13 cellular contexts compared by ENCODE assay signal in genomic region chr11:116833816-116834534, GRCh38. TPM values are rescaled to one million over a fixed set of nuclear protein-coding genes. Genes with fewer than 3 reads are reported as not detected.
"Had no signal": no experiment of that assay in that cellular context is flagged by ENCODE, and none has a peak within 500 bp of the region (broad histone marks: within the 10 kb centered on the region; RNA-seq: fewer than 3 reads in every experiment).

No MANE protein-coding gene starts in this region.

- H3K27ac ChIP-seq: brain microvascular endothelial cell, neural progenitor cell, parathyroid adenoma had no signal

- H3K36me3 Mint-ChIP-seq: neural progenitor cell had no signal

- H3K4me1 ChIP-seq: parathyroid adenoma had no signal

- H3K27ac Mint-ChIP-seq: activated B cell treated with CpG ODN at 0.5 μM for 24 hours had no signal

- H3K4me3 ChIP-seq: dorsolateral prefrontal cortex, neural progenitor cell had no signal

- H3K27me3 ChIP-seq: brain microvascular endothelial cell, dorsolateral prefrontal cortex had no signal

- H3K9me3 Mint-ChIP-seq: activated B cell treated with CpG ODN at 0.5 μM for 24 hours had no signal

- H3K36me3 ChIP-seq: brain microvascular endothelial cell, neural progenitor cell had no signal

- DNase-seq: activated B cell treated with CpG ODN at 0.5 μM for 24 hours; activated naive CD4-positive, alpha-beta T cell; activated T-cell treated with anti-CD3 and anti-CD28 coated beads, Interleukin-2, amount 50 U/mL, for 1 hour; amniotic stem cell; brain microvascular endothelial cell; hypothalamus; small intestine; T-helper 2 cell had no signal

RNA-seq across cellular contexts. Expression of gene APOC3, which starts 4.3 kb away (rescaled TPM):
- total RNA-seq: activated B cell treated with CpG ODN at 0.5 μM for 24 hours, dorsolateral prefrontal cortex, lung microvascular endothelial cell had no signal

RNA-seq across cellular contexts. Expression of gene APOA4, which starts 10.9 kb away (rescaled TPM):
- total RNA-seq: activated B cell treated with CpG ODN at 0.5 μM for 24 hours, dorsolateral prefrontal cortex, lung microvascular endothelial cell, mucosa of gallbladder had no signal

RNA-seq across cellular contexts. Expression of gene APOA5, which starts 42.3 kb away (rescaled TPM):
- total RNA-seq: activated B cell treated with CpG ODN at 0.5 μM for 24 hours, lung microvascular endothelial cell had no signal
